ENCODE assay signal across 6 cellular contexts in the genomic region with DNA sequence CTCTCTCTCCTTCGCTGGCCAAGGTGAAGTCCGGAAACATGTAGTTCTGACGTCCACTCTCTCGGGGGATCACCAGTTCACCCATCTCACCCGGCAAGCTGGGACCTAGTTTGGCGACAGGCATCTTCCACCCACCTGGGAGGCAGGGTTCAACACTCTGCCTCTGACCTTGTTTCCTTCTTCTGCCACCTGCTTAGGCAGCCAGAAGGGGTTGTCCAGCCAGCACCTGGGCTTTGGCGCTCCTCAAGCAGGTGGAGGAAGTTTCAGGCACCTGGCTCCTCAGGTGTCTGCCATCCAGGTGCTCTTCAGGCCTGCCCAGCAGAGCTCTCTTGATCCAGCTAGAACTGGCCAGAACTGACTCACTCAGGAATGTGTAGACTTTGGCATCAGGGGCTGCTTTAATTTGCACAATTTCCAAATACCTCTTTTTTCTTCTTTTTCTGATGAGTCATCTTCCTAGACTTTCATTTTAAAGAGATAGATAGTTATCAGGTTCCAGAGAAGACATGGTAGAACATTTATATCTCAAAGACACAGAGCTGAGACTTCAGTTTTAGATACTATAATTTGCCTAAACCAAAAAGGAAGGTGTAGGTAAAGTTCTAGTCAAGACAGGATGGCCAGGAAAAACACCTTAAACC. TPM values are rescaled to one million over a fixed set of nuclear protein-coding genes. Genes with fewer than 3 reads are reported as not detected.
"Had no signal": no experiment of that assay in that cellular context is flagged by ENCODE, and none has a peak within 500 bp of the region (broad histone marks: within the 10 kb centered on the region; RNA-seq: fewer than 3 reads in every experiment).

No MANE protein-coding gene starts in this region.

RNA-seq across cellular contexts. Expression of a gene that starts 25.6 kb away (rescaled TPM):
- total RNA-seq: activated CD8-positive, alpha-beta T cell treated with anti-CD3 and anti-CD28 coated beads, Interleukin-2, amount 10 ng/mL, durations not matched to agents 7 days and 5 days; ascending aorta; M059J; NCI-H460; Peyer's patch; T-cell had no signal
